Comparison of ENCODE assay signal across 7 cellular contexts in the genomic region with DNA sequence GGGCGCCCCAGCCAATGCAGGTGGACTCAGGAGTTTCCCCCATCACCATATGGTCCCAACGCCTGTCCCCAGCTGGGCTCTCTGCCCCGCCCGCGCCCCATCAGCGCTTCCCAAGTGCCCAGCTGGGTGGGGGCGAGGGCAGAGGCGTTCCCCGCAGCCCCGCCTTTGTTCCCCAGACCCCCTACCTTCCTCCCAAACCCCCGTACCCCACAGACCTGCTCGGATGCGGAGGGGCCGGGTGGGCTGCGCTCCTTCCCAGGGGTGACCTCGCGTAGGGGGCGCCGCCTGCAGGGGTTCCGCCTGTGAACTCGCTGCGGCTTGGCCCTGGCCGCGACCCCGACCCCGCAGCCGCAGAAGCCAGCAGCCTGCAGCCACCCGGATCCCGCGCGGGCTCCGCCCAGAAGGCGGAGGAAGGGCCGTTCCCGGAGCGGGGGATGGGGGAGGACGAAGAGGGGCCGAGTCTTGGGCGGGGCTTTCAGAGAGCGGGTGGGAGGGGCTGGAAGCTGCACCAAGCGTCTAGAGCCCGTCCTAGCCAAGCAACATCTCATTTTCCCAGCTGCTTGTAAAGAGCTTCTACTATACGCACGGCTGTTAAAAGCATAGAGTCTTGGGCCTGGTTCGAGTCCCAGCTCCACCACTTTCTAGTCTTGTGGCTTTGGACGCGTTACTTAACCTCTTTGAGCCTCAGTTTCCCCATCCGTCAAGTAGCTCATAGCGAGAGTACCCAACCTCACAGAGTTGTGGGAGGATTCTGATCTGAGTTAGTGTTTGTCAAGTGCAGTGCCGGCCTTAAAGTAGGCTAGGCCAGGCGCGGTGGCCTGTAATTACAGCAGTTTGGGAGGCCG. TPM values are rescaled to one million over a fixed set of nuclear protein-coding genes. Genes with fewer than 3 reads are reported as not detected.
DNase-seq lines count a peak whose midpoint lies in the region; ATAC-seq and TF ChIP-seq lines count a peak whose summit lies in the region.

A gene with protein sequence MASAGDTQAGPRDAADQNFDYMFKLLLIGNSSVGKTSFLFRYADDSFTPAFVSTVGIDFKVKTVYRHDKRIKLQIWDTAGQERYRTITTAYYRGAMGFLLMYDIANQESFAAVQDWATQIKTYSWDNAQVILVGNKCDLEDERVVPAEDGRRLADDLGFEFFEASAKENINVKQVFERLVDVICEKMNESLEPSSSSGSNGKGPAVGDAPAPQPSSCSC (minus strand): TSS at position 404 of the 845 bp plus-strand sequence. CDS start 2,258 bp downstream, outside the sequence.

- peak within 1 kb of the TSS; percentile 11 for H3K27ac ChIP-seq in PC-3 (ENCODE audit: low read length)

- H4K20me1 ChIP-seq in PC-3 (ENCODE audit: low read length) = no peaks in the 10 kb centered on the region

- H3F3A ChIP-seq in PC-3 (ENCODE audit: low read length, unreplicated experiment) = no peaks in the 10 kb centered on the region

- CTCF ChIA-PET in PC-3 (lab: Charles Lee) = interaction anchor here (1.1 kb wide), 1 partner anchor 46 kb away, joined by 10 read pairs; no protein-coding TSS in a partner anchor

- H3K4me1 ChIP-seq in PC-3 (ENCODE audit: insufficient read depth, low read length) = peaks cover 25% of the 10 kb centered on the region
- H3K4me1 ChIP-seq in mucosa of descending colon (ENCODE audit: low read depth) = peaks cover 24% of the 10 kb centered on the region

- DNase-seq in HuH-7 (ENCODE audit: low spot score) (peak; percentile 89), PC-3 (peak; percentile 95), erythroblast (lab: John Stamatoyannopoulos, UW) (peak; percentile 83), mucosa of descending colon (peak; percentile 95 to 96 (median 96))
- DNase-seq in activated T-cell treated with anti-CD3 and anti-CD28 coated beads, Interleukin-2, amount 50 U/mL, for 1 hour = peak; percentile 75
- DNase-seq in stimulated activated CD8-positive, alpha-beta memory T cell treated with anti-CD3 and anti-CD28 coated beads, Interleukin-2, amount 100 ng/mL, for 48 hours (ENCODE audit: low read depth in 2 of 2) = peak; percentile 69 to 84

- TF ChIP-seq CTCF in PC-3 (conservative IDR thresholded peaks at IDR 0.05; ENCODE audit: low read depth, low read length) (no peak), mucosa of descending colon (IDR thresholded peaks at IDR 0.05) (no peak)

- H3K9me2 ChIP-seq in PC-3 (replicated peaks; ENCODE audit: low read length) = no peaks in the 10 kb centered on the region

- intact Hi-C loops in PC-3 (cut with micrococcal nuclease) (loop anchor here (1.0 kb wide), 3 partner anchors 36 to 96 kb away; partner anchors contain the start of genes ODAD3 and PRKCSH), mucosa of descending colon (cut with DNase I, micrococcal nuclease) (no loop called here)

- H3K9ac ChIP-seq in PC-3 (ENCODE audit: low read length) = peak within 1 kb of the TSS; percentile 80

- no TSS peak for BruUV-seq in PC-3 (replicated peaks; lab: Mats Ljungman, UMichigan)

- H3K9me3 ChIP-seq in PC-3 (ENCODE audit: low read length) = no peaks in the 10 kb centered on the region
- H3K9me3 ChIP-seq in mucosa of descending colon = no peaks in the 10 kb centered on the region

- H3K79me2 ChIP-seq in PC-3 (ENCODE audit: low read length) = peaks cover 28% of the 10 kb centered on the region

- H3K27me3 ChIP-seq in PC-3 (ENCODE audit: low read length) = no peaks in the 10 kb centered on the region

- H3K4me2 ChIP-seq in PC-3 (ENCODE audit: low read length) = peak within 1 kb of the TSS; percentile 97

- TF ChIP-seq POLR2A in GM18526 (IDR thresholded peaks at IDR 0.05; ENCODE audit: extremely low read depth, insufficient read length) = peak; percentile 63
- no peak for TF ChIP-seq POLR2A in erythroblast (IDR thresholded peaks at IDR 0.05; ENCODE audit: low read length)

- POLR2A ChIA-PET in PC-3 (lab: Charles Lee; ENCODE audit: unreplicated experiment) = interaction anchor here (0.9 to 1.0 kb wide), 2 partner anchors 35 to 42 kb away, joined by 5 read pairs; partner anchors contain the start of gene SWSAP1

- peak within 1 kb of the TSS; percentile 83 for H2AFZ ChIP-seq in PC-3 (ENCODE audit: low read length)

- peak; percentile 89 for ATAC-seq in PC-3
- ATAC-seq in mucosa of descending colon = peak; percentile 94

- peak within 1 kb of the TSS; percentile 89 for H3K4me3 ChIP-seq in PC-3 (ENCODE audit: low read length)
- H3K4me3 ChIP-seq in mucosa of descending colon = peak within 1 kb of the TSS; percentile 67

- H3K36me3 ChIP-seq in PC-3 (ENCODE audit: low read depth, low read length) (peaks cover 29% of the 10 kb centered on the region), mucosa of descending colon (ENCODE audit: low read depth) (no peaks in the 10 kb centered on the region)

RNA-seq across cellular contexts. Expression of the gene that starts here (rescaled TPM):
- 34.4 and 37.9 TPM in 2 replicates for total RNA-seq in PC-3 (2014; rRNA removed)
- total RNA-seq in mucosa of descending colon = 10 to 100 TPM; 21.0 to 34.9 (median 33.9) TPM

Comparison
In these comparisons a context has a peak if more than half of its experiments do, and no peak if none do; other contexts are left out.
1. Peak in every context shown above with its lines: DNase-seq, ATAC-seq, H3K4me3 ChIP-seq and H3K27ac ChIP-seq.